In genomic region chr14:105328678-105329390, GRCh38 we compare ENCODE assay signal across 2 cellular contexts.
TF ChIP-seq lines count a peak whose summit lies in the region.

No MANE protein-coding gene starts in this region.

TF ChIP-seq in SK-N-SH, 30 proteins besides CTCF, POLR2A, EP300 and RAD21 (continued from another document):
- no peak for TF ChIP-seq NFIC (IDR thresholded peaks at IDR 0.05; ENCODE audit: borderline replicate concordance)
- no peak for TF ChIP-seq TCF12 (IDR thresholded peaks at IDR 0.05)
- TF ChIP-seq, protein P1, sequence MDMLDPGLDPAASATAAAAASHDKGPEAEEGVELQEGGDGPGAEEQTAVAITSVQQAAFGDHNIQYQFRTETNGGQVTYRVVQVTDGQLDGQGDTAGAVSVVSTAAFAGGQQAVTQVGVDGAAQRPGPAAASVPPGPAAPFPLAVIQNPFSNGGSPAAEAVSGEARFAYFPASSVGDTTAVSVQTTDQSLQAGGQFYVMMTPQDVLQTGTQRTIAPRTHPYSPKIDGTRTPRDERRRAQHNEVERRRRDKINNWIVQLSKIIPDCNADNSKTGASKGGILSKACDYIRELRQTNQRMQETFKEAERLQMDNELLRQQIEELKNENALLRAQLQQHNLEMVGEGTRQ (IDR thresholded peaks at IDR 0.05; ENCODE audit: borderline replicate concordance, low read depth, low read length): no peak
- TF ChIP-seq POLR2AphosphoS5 (IDR thresholded peaks at IDR 0.05; ENCODE audit: low read depth, low read length): no peak
- TF ChIP-seq MXI1 (IDR thresholded peaks at IDR 0.05; ENCODE audit: low read depth, low read length): no peak
- TF ChIP-seq RXRA (IDR thresholded peaks at IDR 0.05; ENCODE audit: borderline replicate concordance, low read depth): no peak
- TF ChIP-seq MEF2A (IDR thresholded peaks at IDR 0.05; ENCODE audit: borderline replicate concordance, low read depth): no peak

TF ChIP-seq in SK-N-SH treated with all-trans-retinoic acid at 6 μM for 48 hours, 23 proteins besides CTCF, POLR2A, EP300 and RAD21 (continued from another document):
- TF ChIP-seq, protein P2, sequence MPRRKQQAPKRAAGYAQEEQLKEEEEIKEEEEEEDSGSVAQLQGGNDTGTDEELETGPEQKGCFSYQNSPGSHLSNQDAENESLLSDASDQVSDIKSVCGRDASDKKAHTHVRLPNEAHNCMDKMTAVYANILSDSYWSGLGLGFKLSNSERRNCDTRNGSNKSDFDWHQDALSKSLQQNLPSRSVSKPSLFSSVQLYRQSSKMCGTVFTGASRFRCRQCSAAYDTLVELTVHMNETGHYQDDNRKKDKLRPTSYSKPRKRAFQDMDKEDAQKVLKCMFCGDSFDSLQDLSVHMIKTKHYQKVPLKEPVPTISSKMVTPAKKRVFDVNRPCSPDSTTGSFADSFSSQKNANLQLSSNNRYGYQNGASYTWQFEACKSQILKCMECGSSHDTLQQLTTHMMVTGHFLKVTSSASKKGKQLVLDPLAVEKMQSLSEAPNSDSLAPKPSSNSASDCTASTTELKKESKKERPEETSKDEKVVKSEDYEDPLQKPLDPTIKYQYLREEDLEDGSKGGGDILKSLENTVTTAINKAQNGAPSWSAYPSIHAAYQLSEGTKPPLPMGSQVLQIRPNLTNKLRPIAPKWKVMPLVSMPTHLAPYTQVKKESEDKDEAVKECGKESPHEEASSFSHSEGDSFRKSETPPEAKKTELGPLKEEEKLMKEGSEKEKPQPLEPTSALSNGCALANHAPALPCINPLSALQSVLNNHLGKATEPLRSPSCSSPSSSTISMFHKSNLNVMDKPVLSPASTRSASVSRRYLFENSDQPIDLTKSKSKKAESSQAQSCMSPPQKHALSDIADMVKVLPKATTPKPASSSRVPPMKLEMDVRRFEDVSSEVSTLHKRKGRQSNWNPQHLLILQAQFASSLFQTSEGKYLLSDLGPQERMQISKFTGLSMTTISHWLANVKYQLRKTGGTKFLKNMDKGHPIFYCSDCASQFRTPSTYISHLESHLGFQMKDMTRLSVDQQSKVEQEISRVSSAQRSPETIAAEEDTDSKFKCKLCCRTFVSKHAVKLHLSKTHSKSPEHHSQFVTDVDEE (CRISPR knock-in tag; IDR thresholded peaks at IDR 0.05): no peak
- TF ChIP-seq OSR1 (CRISPR knock-in tag; IDR thresholded peaks at IDR 0.05): no peak
- no peak for TF ChIP-seq SNAI2 (CRISPR knock-in tag; IDR thresholded peaks at IDR 0.05)
- no peak for TF ChIP-seq TOX (CRISPR knock-in tag; IDR thresholded peaks at IDR 0.05; ENCODE audit: borderline replicate concordance)
- TF ChIP-seq ARNTL (CRISPR knock-in tag; IDR thresholded peaks at IDR 0.05; ENCODE audit: borderline replicate concordance, low read depth): no peak
- TF ChIP-seq, protein P3, sequence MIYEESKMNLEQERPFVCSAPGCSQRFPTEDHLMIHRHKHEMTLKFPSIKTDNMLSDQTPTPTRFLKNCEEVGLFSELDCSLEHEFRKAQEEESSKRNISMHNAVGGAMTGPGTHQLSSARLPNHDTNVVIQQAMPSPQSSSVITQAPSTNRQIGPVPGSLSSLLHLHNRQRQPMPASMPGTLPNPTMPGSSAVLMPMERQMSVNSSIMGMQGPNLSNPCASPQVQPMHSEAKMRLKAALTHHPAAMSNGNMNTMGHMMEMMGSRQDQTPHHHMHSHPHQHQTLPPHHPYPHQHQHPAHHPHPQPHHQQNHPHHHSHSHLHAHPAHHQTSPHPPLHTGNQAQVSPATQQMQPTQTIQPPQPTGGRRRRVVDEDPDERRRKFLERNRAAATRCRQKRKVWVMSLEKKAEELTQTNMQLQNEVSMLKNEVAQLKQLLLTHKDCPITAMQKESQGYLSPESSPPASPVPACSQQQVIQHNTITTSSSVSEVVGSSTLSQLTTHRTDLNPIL (CRISPR knock-in tag; IDR thresholded peaks at IDR 0.05; ENCODE audit: low read depth): no peak
